ENCODE assay signal across 23 cellular contexts in the genomic region with DNA sequence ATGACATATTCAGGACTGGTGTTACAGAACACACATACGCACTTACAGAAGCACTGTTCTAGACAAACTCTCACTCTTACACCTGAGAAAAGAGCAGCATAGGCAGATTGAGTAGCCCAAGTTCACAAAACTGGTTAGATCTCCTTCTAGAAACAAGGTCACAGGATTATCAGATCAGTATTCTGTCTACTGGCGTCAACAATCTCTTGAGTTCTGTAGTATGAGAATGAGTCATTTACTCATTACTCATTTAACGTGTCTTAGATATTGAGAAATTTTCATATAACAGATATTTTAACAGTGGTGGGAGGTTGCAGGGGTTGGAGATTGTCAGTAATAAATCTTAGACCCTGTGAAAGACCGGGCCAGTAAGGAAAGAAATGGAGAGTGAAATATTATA. TPM values are rescaled to one million over a fixed set of nuclear protein-coding genes. Genes with fewer than 3 reads are reported as not detected.
DNase-seq lines count a peak whose midpoint lies in the region; ATAC-seq, FAIRE-seq and TF ChIP-seq lines count a peak whose summit lies in the region.
"Had no signal": no experiment of that assay in that cellular context is flagged by ENCODE, and none has a peak within 500 bp of the region (broad histone marks: within the 10 kb centered on the region; RNA-seq: fewer than 3 reads in every experiment).

No MANE protein-coding gene starts in this region.

- peak; percentile 5 for DNase-seq in HTR-8/SVneo (ENCODE audit: insufficient read length, low spot score)
- peak; percentile 5 for DNase-seq in astrocyte (ENCODE audit: low read depth)
- DNase-seq in iris pigment epithelial cell (ENCODE audit: low read depth), result peak; percentile 1
- peak; percentile 87 for DNase-seq in small intestine
- DNase-seq in coronary artery (ENCODE audit: low spot score), result no peak
- no peak for DNase-seq in NCI-H446 (lab: John Stamatoyannopoulos, UW)
- DNase-seq: activated CD4-positive, CD25-positive, alpha-beta regulatory T cell; activated CD8-positive, alpha-beta memory T cell treated with anti-CD3 and anti-CD28 coated beads for 24 hours; activated T-cell treated with anti-CD3 and anti-CD28 coated beads, Interleukin-2, amount 50 U/mL, for 72 hours; erythroblast; MM.1S; naive B cell; NCI-H187; NCI-H446 treated with DMSO at 0.1 percent for 48 hours; stimulated activated CD8-positive, alpha-beta memory T cell treated with anti-CD3 and anti-CD28 coated beads, Interleukin-4, amount 100 ng/mL, for 48 hours had no signal

- H3K36me3 Mint-ChIP-seq in astrocyte (ENCODE audit: low read depth, unreplicated experiment), result no peaks in the 10 kb centered on the region
- H3K36me3 Mint-ChIP-seq: activated naive CD4-positive, alpha-beta T cell treated with anti-CD3 and anti-CD28 coated beads, Interleukin-2, amount 50 U/mL, for 72 hours; naive B cell had no signal

- 32 to 63% (median 47%) methylated on average over 4 of the region's 4 CpGs for WGBS in small intestine, 3 donors

- no peak for ATAC-seq in GM19452 (IDR thresholded peaks at IDR 0.05; ENCODE audit: unreplicated experiment)
- ATAC-seq in HG02884 (IDR thresholded peaks at IDR 0.05; ENCODE audit: unreplicated experiment), result no peak
- ATAC-seq: activated naive CD4-positive, alpha-beta T cell treated with anti-CD3 and anti-CD28 coated beads, Interleukin-2, amount 50 U/mL, for 72 hours; activated T-cell treated with anti-CD3 and anti-CD28 coated beads, Interleukin-2, amount 50 U/mL, for 72 hours had no signal

- H2AFZ ChIP-seq in astrocyte (ENCODE audit: low read depth, low read length), result no peak overlapping the region
- H2AFZ ChIP-seq: parathyroid adenoma had no signal

- no peak overlapping the region for H3K27ac Mint-ChIP-seq in astrocyte (ENCODE audit: unreplicated experiment)
- H3K27ac Mint-ChIP-seq: activated naive CD4-positive, alpha-beta T cell treated with anti-CD3 and anti-CD28 coated beads, Interleukin-2, amount 50 U/mL, for 72 hours; activated T-cell treated with anti-CD3 and anti-CD28 coated beads, Interleukin-2, amount 50 U/mL, for 72 hours; dendritic cell treated with granulocyte-macrophage colony-stimulating factor and Interleukin-4, amounts not matched to agents 40 ng/mL and 50 ng/mL, for 4 days; naive B cell; T-helper 2 cell treated with Interferon-gamma antibody and Interleukin-4, amounts not matched to agents 5 μg/mL and 100 μg/mL, for 36 hours had no signal

- no peak overlapping the region for H3K27ac ChIP-seq in astrocyte (ENCODE audit: low read depth, low read length)
- H3K27ac ChIP-seq in small intestine (ENCODE audit: low read depth in 1 of 2, low read length in 1 of 2), result peak overlapping the region; percentile 35 to 85
- H3K27ac ChIP-seq in coronary artery, result no peak overlapping the region
- H3K27ac ChIP-seq: parathyroid adenoma had no signal

- no peak overlapping the region for H3K9ac ChIP-seq in astrocyte (ENCODE audit: low read length)
- H3K9ac ChIP-seq: parathyroid adenoma had no signal

- no peak overlapping the region for H3K4me2 ChIP-seq in astrocyte (ENCODE audit: low read length)

- H3K36me3 ChIP-seq in astrocyte (ENCODE audit: insufficient read depth, low read length) (no peaks in the 10 kb centered on the region), small intestine (ENCODE audit: control insufficient read depth in 2 of 2, insufficient read depth in 2 of 2, low read length in 2 of 2) (no peaks in the 10 kb centered on the region)

- no peaks in the 10 kb centered on the region for H3K27me3 Mint-ChIP-seq in astrocyte (ENCODE audit: low read depth, unreplicated experiment)
- H3K27me3 Mint-ChIP-seq: dendritic cell treated with granulocyte-macrophage colony-stimulating factor and Interleukin-4, amounts not matched to agents 40 ng/mL and 50 ng/mL, for 4 days had no signal

- H3K4me1 Mint-ChIP-seq in astrocyte (ENCODE audit: low read depth, unreplicated experiment), result peaks cover 5% of the 10 kb centered on the region
- H3K4me1 Mint-ChIP-seq: naive B cell had no signal

- H3K9me3 Mint-ChIP-seq in astrocyte (ENCODE audit: unreplicated experiment), result no peaks in the 10 kb centered on the region
- H3K9me3 Mint-ChIP-seq: activated T-cell treated with anti-CD3 and anti-CD28 coated beads, Interleukin-2, amount 50 U/mL, for 72 hours had no signal

- H3K79me2 ChIP-seq in astrocyte (ENCODE audit: insufficient read depth, low read length), result no peaks in the 10 kb centered on the region
- H3K79me2 ChIP-seq: parathyroid adenoma had no signal

- H3K4me3 ChIP-seq in astrocyte (ENCODE audit: insufficient read depth, low read depth, low read length) (no peak overlapping the region), small intestine (ENCODE audit: low read depth in 1 of 2, low read length in 2 of 2) (no peak overlapping the region), coronary artery (no peak overlapping the region)

- no peak overlapping the region for H3K4me3 Mint-ChIP-seq in astrocyte (ENCODE audit: unreplicated experiment)
- H3K4me3 Mint-ChIP-seq: activated T-cell treated with anti-CD3 and anti-CD28 coated beads, Interleukin-2, amount 50 U/mL, for 72 hours; dendritic cell treated with granulocyte-macrophage colony-stimulating factor and Interleukin-4, amounts not matched to agents 40 ng/mL and 50 ng/mL, for 4 days; naive B cell; T-helper 2 cell treated with Interferon-gamma antibody and Interleukin-4, amounts not matched to agents 5 μg/mL and 100 μg/mL, for 36 hours had no signal

- FAIRE-seq in HTR-8/SVneo (lab: Jason Lieb, UNC), result no peak
- no peak for FAIRE-seq in astrocyte (lab: Jason Lieb, UNC)
- no peak for FAIRE-seq in small intestine (lab: Jason Lieb, UNC)

- no peaks in the 10 kb centered on the region for H4K20me1 ChIP-seq in astrocyte (ENCODE audit: insufficient read depth, low read length)

- no peak for TF ChIP-seq CTCF in astrocyte (IDR thresholded peaks at IDR 0.05; ENCODE audit: insufficient read depth, low read depth, low read length)
- no peak for TF ChIP-seq CTCF in coronary artery (IDR thresholded peaks at IDR 0.05)

- H3K9me3 ChIP-seq in astrocyte (ENCODE audit: insufficient read depth, low read depth, low read length) (no peaks in the 10 kb centered on the region), small intestine (ENCODE audit: control insufficient read depth, low read depth) (no peaks in the 10 kb centered on the region)

- no peaks in the 10 kb centered on the region for H3K27me3 ChIP-seq in astrocyte (ENCODE audit: insufficient read depth, low read length)
- no peaks in the 10 kb centered on the region for H3K27me3 ChIP-seq in small intestine (ENCODE audit: control insufficient read depth in 2 of 2, insufficient read depth in 2 of 2, low read length in 2 of 2)

- H3K4me1 ChIP-seq in astrocyte (ENCODE audit: insufficient read depth, low read length), result no peaks in the 10 kb centered on the region
- H3K4me1 ChIP-seq in small intestine (ENCODE audit: control insufficient read depth in 2 of 2, insufficient read depth in 1 of 2, low read depth in 1 of 2, low read length in 1 of 2), result peaks cover 0 to 11% of the 10 kb centered on the region in 2 donors
- H3K4me1 ChIP-seq: parathyroid adenoma had no signal

RNA-seq across cellular contexts. Expression of gene TSPAN8, which starts 2.8 kb away (rescaled TPM):
- total RNA-seq in astrocyte, result not detected in 2 replicates
- polyA plus RNA-seq in small intestine, result 1,000 to 10,000 TPM in 2 of 3 donors, 100 to 1,000 TPM in 1; 841 to 2,154 (median 1,300) TPM
- total RNA-seq: activated naive CD4-positive, alpha-beta T cell treated with anti-CD3 and anti-CD28 coated beads, Interleukin-2, amount 50 U/mL, for 72 hours; activated T-cell treated with anti-CD3 and anti-CD28 coated beads, Interleukin-2, amount 50 U/mL, for 72 hours; glomerular endothelial cell had no signal
- polyA plus RNA-seq: BJ had no signal

Comparison
In these comparisons a context has a peak if more than half of its experiments do, and no peak if none do; other contexts are left out.
1. DNase-seq: peak in HTR-8/SVneo (single experiment), astrocyte (single experiment), iris pigment epithelial cell (single experiment) and small intestine (single experiment); none in coronary artery (single experiment) and NCI-H446 (0 of 2).
2. H3K27ac ChIP-seq: peak in small intestine (2 of 2); none in astrocyte (single experiment) and coronary artery (0 of 2).